7 cellular contexts compared by ENCODE assay signal in the genomic region with DNA sequence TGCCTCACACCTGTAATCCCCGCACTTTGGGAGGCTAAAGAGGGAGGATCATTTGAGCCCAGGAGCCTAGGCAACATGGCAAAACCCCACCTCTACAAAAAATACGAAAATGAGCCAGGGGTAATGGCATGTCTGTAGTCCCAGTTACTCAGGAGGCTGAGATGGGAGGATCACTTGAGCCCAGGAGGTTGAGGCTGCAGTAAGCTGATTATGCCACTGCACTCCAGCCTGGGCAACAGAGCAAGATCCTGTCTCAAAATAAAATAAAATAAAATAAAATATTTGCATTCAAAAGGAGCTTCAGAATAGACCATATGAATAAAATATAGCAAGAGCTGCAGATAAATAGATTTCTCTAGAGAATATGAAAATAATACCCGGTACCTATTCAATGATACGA.
"Had no signal": no experiment of that assay in that cellular context is flagged by ENCODE, and none has a peak within 500 bp of the region (broad histone marks: within the 10 kb centered on the region; RNA-seq: fewer than 3 reads in every experiment).

No MANE protein-coding gene starts in this region.

- H3K4me2 ChIP-seq: GM23338 had no signal

- H3K4me3 ChIP-seq: GM23338 had no signal

- H2AFZ ChIP-seq: GM23338 had no signal

- ATAC-seq: GM23338 had no signal

- DNase-seq: H9, HCEC 1CT had no signal

- H3K4me3 Mint-ChIP-seq: GM23338, H9 had no signal

- H3K27ac Mint-ChIP-seq: GM23338, H9 had no signal

- H3K27me3 Mint-ChIP-seq: IgD-negative memory B cell had no signal

- H3K36me3 Mint-ChIP-seq: IgD-negative memory B cell had no signal

- FAIRE-seq: H1, H54, HTR-8/SVneo had no signal

- H3K4me1 Mint-ChIP-seq: GM23338 had no signal

- H3K9me3 Mint-ChIP-seq: GM23338, H9, IgD-negative memory B cell had no signal
